ENCODE assay signal across 29 cellular contexts in the genomic region with DNA sequence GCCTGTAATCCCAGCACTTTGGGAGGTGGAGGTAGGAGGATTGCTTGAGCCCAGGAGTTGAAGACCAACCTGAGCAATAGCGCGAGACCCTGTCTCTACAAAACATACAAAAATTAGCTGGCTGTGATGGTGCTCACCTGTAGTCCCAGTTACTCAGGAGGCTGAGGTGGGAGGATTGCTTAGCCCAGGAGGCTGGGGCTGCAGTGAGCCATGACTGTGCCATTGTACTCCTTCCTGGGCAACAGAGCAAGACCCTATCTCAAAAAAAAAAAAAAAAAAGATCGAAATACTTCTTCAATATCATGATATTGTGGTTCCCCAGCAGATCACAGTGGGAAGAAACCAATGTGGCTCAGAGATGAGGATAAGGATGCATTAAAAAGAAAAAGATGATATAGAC.
"Had no signal": no experiment of that assay in that cellular context is flagged by ENCODE, and none has a peak within 500 bp of the region (broad histone marks: within the 10 kb centered on the region; RNA-seq: fewer than 3 reads in every experiment).

No MANE protein-coding gene starts in this region.

- H3K4me3 Mint-ChIP-seq: naive thymus-derived CD8-positive, alpha-beta T cell; natural killer cell treated with Interleukin-12 subunit alpha and Interleukin-12 subunit beta and Interleukin-15 and Interleukin-18, amount 100 ng/mL, for 72 hours; nephron progenitor cell; neural crest cell; stimulated activated effector memory CD8-positive, alpha-beta T cell treated with anti-CD3 and anti-CD28 coated beads, Interleukin-12 subunit alpha, Interleukin-12 subunit beta, amount 100 ng/mL, for 72 hours; stimulated activated naive B cell treated with anti-CD40 and anti-IgM and Interleukin-4, amounts not matched to agents 10 μg/mL and 1 μg/mL and 100 μg/mL, for 72 hours; stimulated activated naive CD8-positive, alpha-beta T cell treated with anti-CD3 and anti-CD28 coated beads, Interleukin-15, Interleukin-2, amounts not matched to agents 100 ng/mL and 50 ng/mL, for 24 hours; type B pancreatic cell had no signal

- H3K9me3 ChIP-seq: neutrophil, psoas muscle, right lobe of liver, sigmoid colon, stomach, thoracic aorta, thyroid gland, transverse colon, upper lobe of right lung, uterus had no signal

- H3K27me3 ChIP-seq: right lobe of liver, sigmoid colon, stomach, thyroid gland, transverse colon, upper lobe of right lung, uterus had no signal

- H3K4me1 ChIP-seq: uterus had no signal

- H3K4me1 Mint-ChIP-seq: stimulated activated effector memory CD8-positive, alpha-beta T cell treated with anti-CD3 and anti-CD28 coated beads, Interleukin-12 subunit alpha, Interleukin-12 subunit beta, amount 100 ng/mL, for 72 hours; stimulated activated naive B cell treated with anti-CD40 and anti-IgM and Interleukin-4, amounts not matched to agents 10 μg/mL and 1 μg/mL and 100 μg/mL, for 72 hours had no signal

- H3K27me3 Mint-ChIP-seq: progenitor cell of endocrine pancreas had no signal

- H3K27ac Mint-ChIP-seq: naive thymus-derived CD8-positive, alpha-beta T cell; natural killer cell treated with Interleukin-12 subunit alpha and Interleukin-12 subunit beta and Interleukin-15 and Interleukin-18, amount 100 ng/mL, for 72 hours; nephron progenitor cell; progenitor cell of endocrine pancreas; stimulated activated effector memory CD8-positive, alpha-beta T cell treated with anti-CD3 and anti-CD28 coated beads, Interleukin-12 subunit alpha, Interleukin-12 subunit beta, amount 100 ng/mL, for 72 hours; stimulated activated naive B cell treated with anti-CD40 and anti-IgM and Interleukin-4, amounts not matched to agents 10 μg/mL and 1 μg/mL and 100 μg/mL, for 72 hours; stimulated activated naive CD8-positive, alpha-beta T cell treated with anti-CD3 and anti-CD28 coated beads, Interleukin-15, Interleukin-2, amounts not matched to agents 100 ng/mL and 50 ng/mL, for 24 hours; type B pancreatic cell had no signal

- H3K9ac ChIP-seq: parathyroid adenoma had no signal

- DNase-seq: naive thymus-derived CD8-positive, alpha-beta T cell; nephron progenitor cell; nucleus accumbens; posterior cingulate gyrus; psoas muscle; right cardiac atrium; right lobe of liver; sigmoid colon; small intestine; stimulated activated CD4-positive, alpha-beta T cell treated with anti-CD3 and anti-CD28 coated beads, Interleukin-15, amount 100 ng/mL, for 24 hours; stimulated activated CD4-positive, alpha-beta T cell treated with anti-CD3 and anti-CD28 coated beads, Interleukin-2, amount 100 ng/mL, for 24 hours; stimulated activated CD4-positive, alpha-beta T cell treated with anti-CD3 and anti-CD28 coated beads, Interleukin-2, amount 100 ng/mL, for 48 hours; stimulated activated CD4-positive, alpha-beta T cell treated with anti-CD3 and anti-CD28 coated beads, Interleukin-4, amount 100 ng/mL, for 24 hours; stimulated activated naive B cell treated with anti-CD40 and anti-IgM and Interleukin-4, amounts not matched to agents 10 μg/mL and 1 μg/mL and 100 μg/mL, for 72 hours; stimulated activated naive CD4-positive, alpha-beta T cell treated with Interleukin-2 at 50 U/mL for 16 hours; stomach; thyroid gland; transverse colon; upper lobe of right lung; uterus had no signal

- H3K27ac ChIP-seq: neutrophil, parathyroid adenoma, psoas muscle, right lobe of liver, stomach, thoracic aorta, transverse colon, upper lobe of right lung, uterus had no signal

- H3K9me3 Mint-ChIP-seq: naive thymus-derived CD8-positive, alpha-beta T cell; natural killer cell treated with Interleukin-12 subunit alpha and Interleukin-12 subunit beta and Interleukin-15 and Interleukin-18, amount 100 ng/mL, for 72 hours; nephron progenitor cell; neural crest cell; stimulated activated effector memory CD8-positive, alpha-beta T cell treated with anti-CD3 and anti-CD28 coated beads, Interleukin-12 subunit alpha, Interleukin-12 subunit beta, amount 100 ng/mL, for 72 hours; stimulated activated naive B cell treated with anti-CD40 and anti-IgM and Interleukin-4, amounts not matched to agents 10 μg/mL and 1 μg/mL and 100 μg/mL, for 72 hours; stimulated activated naive CD8-positive, alpha-beta T cell treated with anti-CD3 and anti-CD28 coated beads, Interleukin-15, Interleukin-2, amounts not matched to agents 100 ng/mL and 50 ng/mL, for 24 hours; type B pancreatic cell had no signal

- ATAC-seq: naive thymus-derived CD8-positive, alpha-beta T cell; natural killer cell treated with Interleukin-12 subunit alpha and Interleukin-12 subunit beta and Interleukin-15 and Interleukin-18, amount 100 ng/mL, for 72 hours; psoas muscle; right cardiac atrium; right lobe of liver; stimulated activated effector memory CD8-positive, alpha-beta T cell treated with anti-CD3 and anti-CD28 coated beads, Interleukin-12 subunit alpha, Interleukin-12 subunit beta, amount 100 ng/mL, for 72 hours; stimulated activated naive B cell treated with anti-CD40 and anti-IgM and Interleukin-4, amounts not matched to agents 10 μg/mL and 1 μg/mL and 100 μg/mL, for 72 hours; upper lobe of right lung had no signal

- H3K4me3 ChIP-seq: psoas muscle, right lobe of liver, sigmoid colon, stomach, thoracic aorta, thyroid gland, transverse colon, upper lobe of right lung, uterus had no signal

- H3K36me3 Mint-ChIP-seq: naive thymus-derived CD8-positive, alpha-beta T cell; natural killer cell treated with Interleukin-12 subunit alpha and Interleukin-12 subunit beta and Interleukin-15 and Interleukin-18, amount 100 ng/mL, for 72 hours; stimulated activated effector memory CD8-positive, alpha-beta T cell treated with anti-CD3 and anti-CD28 coated beads, Interleukin-12 subunit alpha, Interleukin-12 subunit beta, amount 100 ng/mL, for 72 hours had no signal

- H2AFZ ChIP-seq: parathyroid adenoma had no signal

- H3K36me3 ChIP-seq: neutrophil, right lobe of liver, sigmoid colon, stomach, thoracic aorta, thyroid gland, transverse colon, upper lobe of right lung, uterus had no signal
